In genomic region chr20:12453711-12454110, GRCh38 we compare ENCODE assay signal across 35 cellular contexts.
"Had no signal": no experiment of that assay in that cellular context is flagged by ENCODE, and none has a peak within 500 bp of the region (broad histone marks: within the 10 kb centered on the region; RNA-seq: fewer than 3 reads in every experiment).

No MANE protein-coding gene starts in this region.

- H3K36me3 ChIP-seq: MG63 had no signal

- H3K27ac ChIP-seq: KMS-11 had no signal

- H3K9me3 ChIP-seq: MG63 had no signal

- H3K4me3 ChIP-seq: MG63 had no signal

- H3K4me2 ChIP-seq: KMS-11 had no signal

- H3K9ac ChIP-seq: KMS-11 had no signal

- H3K27me3 ChIP-seq: MG63 had no signal

- DNase-seq: Karpas-422, Kasumi-1, MG63, MM.1S, MV-4-11, NCI-H1048, NCI-H1092, NCI-H1092 treated with DMSO at 0.1 percent for 48 hours, NCI-H1105, NCI-H1105 treated with DMSO at 0.1 percent for 48 hours, NCI-H1417, NCI-H1417 treated with DMSO at 0.1 percent for 48 hours, NCI-H1436, NCI-H1436 treated with DMSO at 0.1 percent for 48 hours, NCI-H146, NCI-H1694, NCI-H1694 treated with DMSO at 0.1 percent for 48 hours, NCI-H187, NCI-H187 treated with DMSO at 0.1 percent for 48 hours, NCI-H1930, NCI-H2029, NCI-H2029 treated with DMSO at 0.1 percent for 48 hours, NCI-H2081, NCI-H2081 treated with DMSO at 0.1 percent for 48 hours, NCI-H2107, NCI-H2171, NCI-H2171 treated with DMSO at 0.1 percent for 48 hours, NCI-H2227 treated with DMSO at 0.1 percent for 48 hours, NCI-H226, NCI-H345, NCI-H446, NCI-H446 treated with DMSO at 0.1 percent for 48 hours, NCI-H510A, NCI-H510A treated with DMSO at 0.1 percent for 48 hours had no signal
